In genomic region chr2:218218409-218219185, GRCh38 we compare ENCODE assay signal across 8 cellular contexts. TPM values are rescaled to one million over a fixed set of nuclear protein-coding genes. Genes with fewer than 3 reads are reported as not detected.
DNase-seq lines count a peak whose midpoint lies in the region; ATAC-seq lines count a peak whose summit lies in the region.

No MANE protein-coding gene starts in this region.

- H3K36me3 ChIP-seq in ES-I3 (ENCODE audit: insufficient read depth, low read length) (peaks cover 9% of the 10 kb centered on the region; the same call in 1 of the 2 replicates), iPS-18a (ENCODE audit: control insufficient read depth, low read depth, low read length) (peaks cover 4% of the 10 kb centered on the region), subcutaneous abdominal adipose tissue (ENCODE audit: control insufficient read depth in 5 of 5, insufficient read depth in 5 of 5, low read length in 5 of 5) (peaks cover 0 to 6% (median 0%) of the 10 kb centered on the region in 5 donors)

- ATAC-seq in GM19468 (IDR thresholded peaks at IDR 0.05; ENCODE audit: extremely low read depth, unreplicated experiment): peak; percentile 39
- peak; percentile 38 for ATAC-seq in HG03571 (IDR thresholded peaks at IDR 0.05; ENCODE audit: unreplicated experiment)

- H3K9ac ChIP-seq in ES-I3 (ENCODE audit: low read depth, low read length) (peak overlapping the region; percentile 98), iPS-18a (ENCODE audit: low read length) (peak overlapping the region; percentile 83), subcutaneous abdominal adipose tissue (ENCODE audit: low read length in 5 of 5) (peak overlapping the region; percentile 89 to 92 (median 91))

- CTCF ChIA-PET in activated CD4-positive, alpha-beta memory T cell treated with anti-CD3 and anti-CD28 coated beads for 36 hours (lab: Charles Lee): interaction anchor here (0.8 to 4.6 kb wide), 4 partner anchors 8 to 36 kb away, joined by 3 to 30 read pairs (median 4); no protein-coding TSS in a partner anchor

- H3K4me3 Mint-ChIP-seq in activated CD4-positive, alpha-beta memory T cell treated with anti-CD3 and anti-CD28 coated beads for 36 hours: peak overlapping the region; percentile 83

- H3K4me1 Mint-ChIP-seq in activated CD4-positive, alpha-beta memory T cell treated with anti-CD3 and anti-CD28 coated beads for 36 hours (ENCODE audit: low read depth): peaks cover 51% of the 10 kb centered on the region

- H3K27me3 ChIP-seq in iPS-18a (ENCODE audit: control insufficient read depth, insufficient read depth, low read length): no peaks in the 10 kb centered on the region
- H3K27me3 ChIP-seq in subcutaneous abdominal adipose tissue (ENCODE audit: control insufficient read depth in 5 of 5, insufficient read depth in 4 of 5, low read length in 5 of 5): no peaks in the 10 kb centered on the region

- no peak overlapping the region for H3K27ac ChIP-seq in iPS-18a (ENCODE audit: low read length)
- peak overlapping the region; percentile 96 for H3K27ac ChIP-seq in subcutaneous abdominal adipose tissue (ENCODE audit: low read depth, low read length)

- H3K36me3 Mint-ChIP-seq in activated CD4-positive, alpha-beta memory T cell treated with anti-CD3 and anti-CD28 coated beads for 36 hours: peaks cover 49% of the 10 kb centered on the region

- H3K4me1 ChIP-seq in ES-I3 (ENCODE audit: insufficient read depth, low read length): peaks cover 18% of the 10 kb centered on the region
- peaks cover 13% of the 10 kb centered on the region for H3K4me1 ChIP-seq in iPS-18a (ENCODE audit: control insufficient read depth, low read depth, low read length)
- H3K4me1 ChIP-seq in subcutaneous abdominal adipose tissue (ENCODE audit: control insufficient read depth in 5 of 5, insufficient read depth in 5 of 5, low read length in 5 of 5): peaks cover 16 to 67% (median 60%) of the 10 kb centered on the region in 5 donors

- H3K4me3 ChIP-seq in iPS-18a (ENCODE audit: low read length) (peak overlapping the region; percentile 67), subcutaneous abdominal adipose tissue (ENCODE audit: low read depth in 1 of 5, low read length in 5 of 5) (peak overlapping the region; percentile 81 to 95 (median 92))

- DNase-seq in activated CD4-positive, alpha-beta memory T cell treated with anti-CD3 and anti-CD28 coated beads for 36 hours: peak; percentile 65
- no peak for DNase-seq in glomerular visceral epithelial cell (ENCODE audit: extremely low spot score)
- no peak for DNase-seq in OCI-M2 (lab: John Stamatoyannopoulos, UW; ENCODE audit: unreplicated experiment)

- H3K27me3 Mint-ChIP-seq in activated CD4-positive, alpha-beta memory T cell treated with anti-CD3 and anti-CD28 coated beads for 36 hours: no peaks in the 10 kb centered on the region

- no peaks in the 10 kb centered on the region for H3K9me3 Mint-ChIP-seq in activated CD4-positive, alpha-beta memory T cell treated with anti-CD3 and anti-CD28 coated beads for 36 hours

- H3K27ac Mint-ChIP-seq in activated CD4-positive, alpha-beta memory T cell treated with anti-CD3 and anti-CD28 coated beads for 36 hours: peak overlapping the region; percentile 91

- no peaks in the 10 kb centered on the region for H3K9me3 ChIP-seq in ES-I3 (ENCODE audit: control insufficient read depth, insufficient read depth, low read length)
- no peaks in the 10 kb centered on the region for H3K9me3 ChIP-seq in iPS-18a (ENCODE audit: control insufficient read depth, low read depth, low read length)
- H3K9me3 ChIP-seq in subcutaneous abdominal adipose tissue (ENCODE audit: control insufficient read depth in 5 of 5, low read length in 5 of 5): no peaks in the 10 kb centered on the region

- intact Hi-C loops in activated CD4-positive, alpha-beta memory T cell treated with anti-CD3 and anti-CD28 coated beads for 36 hours (cut with micrococcal nuclease): loop anchor here (1.0 to 5.0 kb wide), 6 partner anchors 11 to 679 kb away; partner anchors contain the start of genes CNOT9 and USP37

- POLR2A ChIA-PET in activated CD4-positive, alpha-beta memory T cell treated with anti-CD3 and anti-CD28 coated beads for 36 hours (lab: Charles Lee): interaction anchor here (0.6 to 2.3 kb wide), 3 partner anchors 11 to 52 kb away, joined by 4 to 12 read pairs (median 6); partner anchors contain the start of genes AAMP and PNKD

RNA-seq across cellular contexts. Expression of gene ARPC2, which starts 1.6 kb away (rescaled TPM):
- total RNA-seq in activated CD4-positive, alpha-beta memory T cell treated with anti-CD3 and anti-CD28 coated beads for 36 hours: 100 to 1,000 TPM; 564 to 570 TPM

RNA-seq across cellular contexts. Expression of gene GPBAR1, which starts 42.2 kb away (rescaled TPM):
- total RNA-seq in activated CD4-positive, alpha-beta memory T cell treated with anti-CD3 and anti-CD28 coated beads for 36 hours: under 1 TPM; 0.14 to 0.19 TPM

RNA-seq across cellular contexts. Expression of gene AAMP, which starts 51.3 kb away (rescaled TPM):
- 10 to 100 TPM; 60.8 to 65.6 TPM for total RNA-seq in activated CD4-positive, alpha-beta memory T cell treated with anti-CD3 and anti-CD28 coated beads for 36 hours

RNA-seq across cellular contexts. Expression of gene PNKD, which starts 51.7 kb away (rescaled TPM):
- total RNA-seq in activated CD4-positive, alpha-beta memory T cell treated with anti-CD3 and anti-CD28 coated beads for 36 hours: 10 to 100 TPM; 18.4 to 19.4 TPM

RNA-seq across cellular contexts. Expression of gene CXCR1, which starts 51.8 kb away (rescaled TPM):
- not detected for total RNA-seq in activated CD4-positive, alpha-beta memory T cell treated with anti-CD3 and anti-CD28 coated beads for 36 hours
